Comparison of ENCODE assay signal across 26 cellular contexts in genomic region chr6:105883966-105884365, GRCh38.
A peak's percentile ranks its signal among the peaks of the same experiment; 100 is the strongest.
DNase-seq lines count a peak whose midpoint lies in the region; FAIRE-seq and TF ChIP-seq lines count a peak whose summit lies in the region.
"Had no signal": no experiment of that assay in that cellular context is flagged by ENCODE, and none has a peak within 500 bp of the region (broad histone marks: within the 10 kb centered on the region; RNA-seq: fewer than 3 reads in every experiment).

No MANE protein-coding gene starts in this region.

- peak overlapping the region; percentile 83 for H3K4me2 ChIP-seq in BLaER1

- H3K27me3 ChIP-seq in BLaER1 = no peaks in the 10 kb centered on the region
- no peaks in the 10 kb centered on the region for H3K27me3 ChIP-seq in Peyer's patch
- H3K27me3 ChIP-seq in layer of hippocampus (ENCODE audit: control insufficient read depth, insufficient read depth, low read length) = no peaks in the 10 kb centered on the region
- H3K27me3 ChIP-seq: tibial nerve had no signal

- H3K27ac ChIP-seq in BLaER1 = peak overlapping the region; percentile 77
- H3K27ac ChIP-seq in Peyer's patch = peak overlapping the region in 3 of 4 donors; percentile 28 to 55 (median 40)
- H3K27ac ChIP-seq in layer of hippocampus (ENCODE audit: low read depth, low read length) = peak overlapping the region; percentile 10
- no peak overlapping the region for H3K27ac ChIP-seq in caudate nucleus (ENCODE audit: low read depth, low read length)

- H3K9me3 ChIP-seq in BLaER1 = no peaks in the 10 kb centered on the region
- H3K9me3 ChIP-seq in Peyer's patch = no peaks in the 10 kb centered on the region
- H3K9me3 ChIP-seq: BE2C, Caco-2, tibial nerve had no signal

- H3K4me3 ChIP-seq in BLaER1 = no peak overlapping the region
- no peak overlapping the region for H3K4me3 ChIP-seq in Peyer's patch
- H3K4me3 ChIP-seq: tibial nerve had no signal

- DNase-seq in GM19239 (ENCODE audit: insufficient read length, low spot score) = no peak
- no peak for DNase-seq in Peyer's patch
- DNase-seq in NCI-H2227 (lab: John Stamatoyannopoulos, UW; ENCODE audit: unreplicated experiment) = no peak
- DNase-seq in HuH-7.5 (ENCODE audit: low spot score) = no peak
- no peak for DNase-seq in caudate nucleus (lab: John Stamatoyannopoulos, UW)
- DNase-seq: activated CD4-positive, alpha-beta T cell treated with anti-CD3 and anti-CD28 coated beads, Interleukin-2, amount 50 U/mL, for 1 hour; activated gamma-delta T cell treated with Interleukin-2 at 50 U/mL for 16 hours; activated naive CD8-positive, alpha-beta T cell treated with anti-CD3 and anti-CD28 coated beads, Interleukin-2, amount 50 U/mL, for 24 hours; activated T-cell treated with anti-CD3 and anti-CD28 coated beads, Interleukin-2, amount 50 U/mL, for 4 hours; BE2C; Caco-2; cerebellar nuclear complex; DMS79 treated with DMSO at 0.1 percent for 48 hours; left ventricle myocardium superior; naive thymus-derived CD8-positive, alpha-beta T cell; NCI-H1092 treated with DMSO at 0.1 percent for 48 hours; NCI-H1930; NCI-H526; RPMI8226; stimulated activated CD4-positive, alpha-beta T cell treated with anti-CD3 and anti-CD28 coated beads, Interleukin-4, amount 100 ng/mL, for 4 hours; stimulated activated naive CD4-positive, alpha-beta T cell had no signal

- TF ChIP-seq CTCF in Peyer's patch (IDR thresholded peaks at IDR 0.05) = no peak

- H3K9ac ChIP-seq in BLaER1 = peak overlapping the region; percentile 54; the same call in 1 of the 2 replicates

- peaks cover 95% of the 10 kb centered on the region for H3K4me1 ChIP-seq in BLaER1
- no peaks in the 10 kb centered on the region for H3K4me1 ChIP-seq in Peyer's patch
- H3K4me1 ChIP-seq: BE2C, Caco-2 had no signal

- FAIRE-seq in GM19239 (lab: Jason Lieb, UNC) = peak; percentile 31
- FAIRE-seq: endothelial cell of umbilical vein, GM18507 had no signal

- no peak for TF ChIP-seq POLR2A in Peyer's patch (IDR thresholded peaks at IDR 0.05)

- H3K36me3 ChIP-seq in BLaER1 (no peaks in the 10 kb centered on the region), Peyer's patch (no peaks in the 10 kb centered on the region)
- H3K36me3 ChIP-seq: BE2C, tibial nerve had no signal

- no peaks in the 10 kb centered on the region for H4K20me1 ChIP-seq in BLaER1
